In genomic region chr6:39114707-39115599, GRCh38 we compare ENCODE assay signal across 1 cellular context.
TF ChIP-seq lines count a peak whose summit lies in the region.

A gene with protein sequence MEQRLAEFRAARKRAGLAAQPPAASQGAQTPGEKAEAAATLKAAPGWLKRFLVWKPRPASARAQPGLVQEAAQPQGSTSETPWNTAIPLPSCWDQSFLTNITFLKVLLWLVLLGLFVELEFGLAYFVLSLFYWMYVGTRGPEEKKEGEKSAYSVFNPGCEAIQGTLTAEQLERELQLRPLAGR (minus strand): TSS chr6:39115186. CDS start chr6:39115089, 97 bp downstream.

TF ChIP-seq in K562, 482 proteins besides CTCF, POLR2A, EP300 and RAD21 (continued from another document and continues in another):
- TF ChIP-seq SMARCC2 (IDR thresholded peaks at IDR 0.05; ENCODE audit: low read depth) (no peak), ZFPM2 (CRISPR knock-in tag; IDR thresholded peaks at IDR 0.05) (0 out of 2 replicates have a peak, but pooled peaks have one; percentile 52), MXI1 (IDR thresholded peaks at IDR 0.05; ENCODE audit: low read depth, low read length) (peak; percentile 77; the same call in 1 of the 2 replicates), TCF7L2 (IDR thresholded peaks at IDR 0.05; ENCODE audit: low read depth, low read length) (no peak), ZNF431 (CRISPR knock-in tag; IDR thresholded peaks at IDR 0.05) (peak; percentile 78; the same call in 1 of the 2 replicates), GATAD2A (IDR thresholded peaks at IDR 0.05) (0 out of 2 replicates have a peak, but pooled peaks have one; percentile 38), NFE2 (IDR thresholded peaks at IDR 0.05; ENCODE audit: low read depth) (0 out of 2 replicates have a peak, but pooled peaks have one; percentile 20), FIP1L1 (IDR thresholded peaks at IDR 0.05; ENCODE audit: low read depth, low read length, poor library complexity, severe bottlenecking) (peak; percentile 80), IRF9 (tag; IDR thresholded peaks at IDR 0.05) (no peak), ETV5 (CRISPR knock-in tag; IDR thresholded peaks at IDR 0.05; ENCODE audit: low read depth) (peak; percentile 60; the same call in 1 of the 2 replicates), NONO (IDR thresholded peaks at IDR 0.05; ENCODE audit: low read depth in 2 of 2, low read length in 1 of 2) (peak; percentile 69 to 76; a peak in 3 of 4 replicates), CXXC5 (CRISPR knock-in tag; IDR thresholded peaks at IDR 0.05) (peak; percentile 98), MYBL2 (IDR thresholded peaks at IDR 0.05; ENCODE audit: low read depth) (peak; percentile 92), MYBL2 (CRISPR knock-in tag; IDR thresholded peaks at IDR 0.05; ENCODE audit: borderline replicate concordance) (no peak), NBN (IDR thresholded peaks at IDR 0.05; ENCODE audit: low read depth) (peak; percentile 91), ZFX (CRISPR knock-in tag; IDR thresholded peaks at IDR 0.05) (peak; percentile 100), SIN3A (IDR thresholded peaks at IDR 0.05; ENCODE audit: borderline replicate concordance in 2 of 2, control insufficient read depth in 1 of 2, low read depth in 2 of 2, low read length in 2 of 2) (peak; percentile 62 to 94; a peak in 3 of 4 replicates), ZNF224 (CRISPR knock-in tag; IDR thresholded peaks at IDR 0.05) (peak; percentile 61; the same call in 1 of the 2 replicates), NFIC (IDR thresholded peaks at IDR 0.05) (peak; percentile 56), ZBTB11 (CRISPR knock-in tag; IDR thresholded peaks at IDR 0.05) (peak in 1 of 3 experiments; percentile 84; a peak in 2 of 6 replicates), FOXM1 (IDR thresholded peaks at IDR 0.05; ENCODE audit: low read depth) (peak; percentile 90), FOXM1 (CRISPR knock-in tag; IDR thresholded peaks at IDR 0.05; ENCODE audit: low read depth) (no peak), CBFB (CRISPR knock-in tag; IDR thresholded peaks at IDR 0.05) (peak; percentile 81; the same call in 1 of the 2 replicates), ZBTB7A (IDR thresholded peaks at IDR 0.05; ENCODE audit: borderline replicate concordance, control insufficient read depth, low read depth, low read length) (peak; percentile 66; the same call in 1 of the 2 replicates), COPS2 (conservative IDR thresholded peaks at IDR 0.05) (no peak), NKRF (IDR thresholded peaks at IDR 0.05; ENCODE audit: borderline replicate concordance) (peak; percentile 92; the same call in 1 of the 2 replicates), GATAD2B (IDR thresholded peaks at IDR 0.05; ENCODE audit: borderline replicate concordance) (peak; percentile 57; the same call in 1 of the 2 replicates), POLR2AphosphoS5 (IDR thresholded peaks at IDR 0.05; ENCODE audit: control insufficient read depth, insufficient read depth, low read depth, low read length) (peak; percentile 69; the same call in 1 of the 2 replicates), ARNT (IDR thresholded peaks at IDR 0.05) (peak in 1 of 2 experiments; percentile 42; a peak in 2 of 4 replicates), TBP (optimal IDR thresholded peaks at IDR 0.05; ENCODE audit: low read depth, low read length) (peak; percentile 61), ZFP1 (CRISPR knock-in tag; IDR thresholded peaks at IDR 0.05) (peak; percentile 8; the same call in 1 of the 2 replicates), USF2 (CRISPR knock-in tag; IDR thresholded peaks at IDR 0.05) (peak; percentile 16; the same call in 1 of the 2 replicates), GATA2 (CRISPR knock-in tag; IDR thresholded peaks at IDR 0.05) (peak; percentile 71), ASH1L (IDR thresholded peaks at IDR 0.05; ENCODE audit: borderline replicate concordance, low read depth, partially characterized antibody) (peak; percentile 45), TOE1 (IDR thresholded peaks at IDR 0.05; ENCODE audit: borderline replicate concordance) (peak; percentile 95), TOE1 (CRISPR knock-in tag; IDR thresholded peaks at IDR 0.05; ENCODE audit: borderline replicate concordance, low read depth) (0 out of 2 replicates have a peak, but pooled peaks have one; percentile 62), L3MBTL2 (IDR thresholded peaks at IDR 0.05) (peak; percentile 99), ZNF175 (CRISPR knock-in tag; IDR thresholded peaks at IDR 0.05; ENCODE audit: low read depth) (peak; percentile 74), TCF3 (CRISPR knock-in tag; IDR thresholded peaks at IDR 0.05) (peak; percentile 31), POLR2G (IDR thresholded peaks at IDR 0.05; ENCODE audit: low read depth, low read length) (peak; percentile 96), ATF1 (CRISPR knock-in tag; IDR thresholded peaks at IDR 0.05) (no peak), ATF1 (tag; IDR thresholded peaks at IDR 0.05) (peak; percentile 79), SMAD1 (IDR thresholded peaks at IDR 0.05; ENCODE audit: low read depth, low read length, partially characterized antibody) (peak; percentile 50), ZNF316 (IDR thresholded peaks at IDR 0.05) (no peak; the same call in 1 of the 2 replicates), HNRNPL (IDR thresholded peaks at IDR 0.05; ENCODE audit: low read depth, low read length) (0 out of 2 replicates have a peak, but pooled peaks have one; percentile 34), RFX1 (IDR thresholded peaks at IDR 0.05) (no peak), ZNF639 (CRISPR knock-in tag; conservative IDR thresholded peaks at IDR 0.05 in 1 of 2, IDR thresholded peaks at IDR 0.05 in 1 of 2) (peak in 1 of 2 experiments; percentile 89; a peak in 2 of 4 replicates), TEAD1 (CRISPR knock-in tag; IDR thresholded peaks at IDR 0.05) (peak; percentile 51 to 60; a peak in 3 of 4 replicates)
- TF ChIP-seq, protein P1, sequence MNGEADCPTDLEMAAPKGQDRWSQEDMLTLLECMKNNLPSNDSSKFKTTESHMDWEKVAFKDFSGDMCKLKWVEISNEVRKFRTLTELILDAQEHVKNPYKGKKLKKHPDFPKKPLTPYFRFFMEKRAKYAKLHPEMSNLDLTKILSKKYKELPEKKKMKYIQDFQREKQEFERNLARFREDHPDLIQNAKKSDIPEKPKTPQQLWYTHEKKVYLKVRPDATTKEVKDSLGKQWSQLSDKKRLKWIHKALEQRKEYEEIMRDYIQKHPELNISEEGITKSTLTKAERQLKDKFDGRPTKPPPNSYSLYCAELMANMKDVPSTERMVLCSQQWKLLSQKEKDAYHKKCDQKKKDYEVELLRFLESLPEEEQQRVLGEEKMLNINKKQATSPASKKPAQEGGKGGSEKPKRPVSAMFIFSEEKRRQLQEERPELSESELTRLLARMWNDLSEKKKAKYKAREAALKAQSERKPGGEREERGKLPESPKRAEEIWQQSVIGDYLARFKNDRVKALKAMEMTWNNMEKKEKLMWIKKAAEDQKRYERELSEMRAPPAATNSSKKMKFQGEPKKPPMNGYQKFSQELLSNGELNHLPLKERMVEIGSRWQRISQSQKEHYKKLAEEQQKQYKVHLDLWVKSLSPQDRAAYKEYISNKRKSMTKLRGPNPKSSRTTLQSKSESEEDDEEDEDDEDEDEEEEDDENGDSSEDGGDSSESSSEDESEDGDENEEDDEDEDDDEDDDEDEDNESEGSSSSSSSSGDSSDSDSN (IDR thresholded peaks at IDR 0.05; ENCODE audit: borderline replicate concordance in 1 of 2, low read depth in 2 of 2, low read length in 2 of 2) = peak in 1 of 2 experiments; percentile 73; a peak in 1 of 4 replicates
- TF ChIP-seq, protein P2, sequence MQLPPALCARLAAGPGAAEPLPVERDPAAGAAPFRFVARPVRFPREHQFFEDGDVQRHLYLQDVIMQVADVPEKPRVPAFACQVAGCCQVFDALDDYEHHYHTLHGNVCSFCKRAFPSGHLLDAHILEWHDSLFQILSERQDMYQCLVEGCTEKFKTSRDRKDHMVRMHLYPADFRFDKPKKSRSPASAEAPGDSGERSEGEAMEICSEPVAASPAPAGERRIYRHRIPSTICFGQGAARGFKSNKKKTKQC (CRISPR knock-in tag; IDR thresholded peaks at IDR 0.05) = peak; percentile 81
- TF ChIP-seq, protein P3, sequence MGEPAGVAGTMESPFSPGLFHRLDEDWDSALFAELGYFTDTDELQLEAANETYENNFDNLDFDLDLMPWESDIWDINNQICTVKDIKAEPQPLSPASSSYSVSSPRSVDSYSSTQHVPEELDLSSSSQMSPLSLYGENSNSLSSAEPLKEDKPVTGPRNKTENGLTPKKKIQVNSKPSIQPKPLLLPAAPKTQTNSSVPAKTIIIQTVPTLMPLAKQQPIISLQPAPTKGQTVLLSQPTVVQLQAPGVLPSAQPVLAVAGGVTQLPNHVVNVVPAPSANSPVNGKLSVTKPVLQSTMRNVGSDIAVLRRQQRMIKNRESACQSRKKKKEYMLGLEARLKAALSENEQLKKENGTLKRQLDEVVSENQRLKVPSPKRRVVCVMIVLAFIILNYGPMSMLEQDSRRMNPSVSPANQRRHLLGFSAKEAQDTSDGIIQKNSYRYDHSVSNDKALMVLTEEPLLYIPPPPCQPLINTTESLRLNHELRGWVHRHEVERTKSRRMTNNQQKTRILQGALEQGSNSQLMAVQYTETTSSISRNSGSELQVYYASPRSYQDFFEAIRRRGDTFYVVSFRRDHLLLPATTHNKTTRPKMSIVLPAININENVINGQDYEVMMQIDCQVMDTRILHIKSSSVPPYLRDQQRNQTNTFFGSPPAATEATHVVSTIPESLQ (CRISPR knock-in tag; IDR thresholded peaks at IDR 0.05) = peak; percentile 35; the same call in 1 of the 2 replicates
- TF ChIP-seq, protein P4, sequence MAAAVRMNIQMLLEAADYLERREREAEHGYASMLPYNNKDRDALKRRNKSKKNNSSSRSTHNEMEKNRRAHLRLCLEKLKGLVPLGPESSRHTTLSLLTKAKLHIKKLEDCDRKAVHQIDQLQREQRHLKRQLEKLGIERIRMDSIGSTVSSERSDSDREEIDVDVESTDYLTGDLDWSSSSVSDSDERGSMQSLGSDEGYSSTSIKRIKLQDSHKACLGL (CRISPR knock-in tag; IDR thresholded peaks at IDR 0.05; ENCODE audit: borderline replicate concordance, poor library complexity, severe bottlenecking) = peak; percentile 51
- TF ChIP-seq, protein P5, sequence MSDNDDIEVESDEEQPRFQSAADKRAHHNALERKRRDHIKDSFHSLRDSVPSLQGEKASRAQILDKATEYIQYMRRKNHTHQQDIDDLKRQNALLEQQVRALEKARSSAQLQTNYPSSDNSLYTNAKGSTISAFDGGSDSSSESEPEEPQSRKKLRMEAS (CRISPR knock-in tag; IDR thresholded peaks at IDR 0.05) = peak; percentile 90
